Comparison of ENCODE assay signal across 18 cellular contexts in the genomic region with DNA sequence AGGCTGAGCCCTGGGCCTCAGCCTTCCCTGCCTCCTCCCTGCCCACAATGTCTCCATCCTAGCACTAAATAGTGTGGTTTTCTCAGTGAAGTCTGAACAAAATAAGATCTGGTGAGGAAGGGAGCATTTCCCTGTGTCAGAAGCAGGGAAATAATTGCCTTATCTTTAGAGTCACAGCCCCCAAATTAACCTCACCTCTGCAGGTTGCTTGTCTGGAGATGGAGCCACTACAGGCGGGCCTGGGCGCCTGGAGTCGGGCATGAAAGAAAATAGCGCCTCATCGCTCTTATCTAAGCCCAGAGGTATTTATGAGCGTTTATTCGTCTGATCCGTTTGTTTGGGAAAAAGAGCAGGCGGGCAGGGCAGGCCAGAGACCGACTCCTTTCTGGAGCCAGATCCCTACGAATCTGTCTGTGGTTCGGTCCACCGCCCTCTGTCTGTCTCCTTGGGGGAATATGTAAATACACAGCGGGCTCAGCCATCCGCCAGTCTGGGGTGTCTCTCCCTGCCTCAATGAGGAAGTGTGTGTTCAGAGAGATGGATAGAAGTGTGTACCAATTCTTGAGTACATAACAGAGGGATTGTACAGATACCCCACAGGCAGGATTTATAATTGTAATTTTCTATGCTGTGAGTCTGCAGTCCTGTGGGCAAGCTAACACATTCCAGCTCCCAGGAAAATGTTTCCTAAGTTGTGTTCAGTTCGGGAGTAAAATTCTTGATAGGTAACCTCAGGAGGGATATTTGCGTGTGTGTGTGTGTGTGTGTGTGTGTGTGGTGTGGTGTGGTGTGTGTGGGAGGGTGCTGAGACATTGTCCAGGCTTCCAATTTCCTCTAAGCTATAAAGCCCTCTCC. TPM values are rescaled to one million over a fixed set of nuclear protein-coding genes. Genes with fewer than 3 reads are reported as not detected.
DNase-seq lines count a peak whose midpoint lies in the region; ATAC-seq and TF ChIP-seq lines count a peak whose summit lies in the region.
"Had no signal": no experiment of that assay in that cellular context is flagged by ENCODE, and none has a peak within 500 bp of the region (broad histone marks: within the 10 kb centered on the region; RNA-seq: fewer than 3 reads in every experiment).

No MANE protein-coding gene starts in this region.

- intact Hi-C loops in transverse colon (cut with DNase I; ENCODE audit: low total_unique reads), result no loop called here

- H3K4me1 Mint-ChIP-seq in IgD-negative memory B cell, result peaks cover 12 to 16% (median 15%) of the 10 kb centered on the region in 3 donors
- H3K4me1 Mint-ChIP-seq in stimulated activated effector memory CD8-positive, alpha-beta T cell treated with anti-CD3 and anti-CD28 coated beads, Interleukin-12 subunit alpha, Interleukin-12 subunit beta, amount 100 ng/mL, for 72 hours, result peaks cover 58% of the 10 kb centered on the region

- H2AFZ ChIP-seq in hepatocyte, result no peak overlapping the region

- H3K9me2 ChIP-seq in hepatocyte (replicated peaks; ENCODE audit: insufficient read depth), result no peaks in the 10 kb centered on the region

- WGBS in hepatocyte (ENCODE audit: low lambda C conversion rate, missing lambda C conversion rate), result 11% methylated on average over 17 of the region's 17 CpGs
- WGBS in transverse colon (ENCODE audit: low coverage in 1 of 2), 2 donors, result 20 to 49% methylated on average over 1 to 17 of the region's 17 CpGs

- H3K9me3 ChIP-seq in hepatocyte (ENCODE audit: low read depth) (no peaks in the 10 kb centered on the region), transverse colon (no peaks in the 10 kb centered on the region)
- H3K9me3 ChIP-seq: heart left ventricle had no signal

- no peak for TF ChIP-seq POLR2A in transverse colon (IDR thresholded peaks at IDR 0.05)

- ATAC-seq in stimulated activated effector memory CD8-positive, alpha-beta T cell treated with anti-CD3 and anti-CD28 coated beads, Interleukin-12 subunit alpha, Interleukin-12 subunit beta, amount 100 ng/mL, for 72 hours, result no peak
- ATAC-seq: CD8-positive, alpha-beta T cell; heart left ventricle; left lobe of liver had no signal

- peak overlapping the region in 1 of 4 donors; percentile 60 for H3K4me3 Mint-ChIP-seq in IgD-negative memory B cell
- no peak overlapping the region for H3K4me3 Mint-ChIP-seq in stimulated activated effector memory CD8-positive, alpha-beta T cell treated with anti-CD3 and anti-CD28 coated beads, Interleukin-12 subunit alpha, Interleukin-12 subunit beta, amount 100 ng/mL, for 72 hours
- H3K4me3 Mint-ChIP-seq: activated T-cell treated with anti-CD3 and anti-CD28 coated beads, Interleukin-2, amount 50 U/mL, for 24 hours; CD8-positive, alpha-beta T cell had no signal

- H3K4me2 ChIP-seq in hepatocyte, result peak overlapping the region; percentile 71

- peaks cover 0 to 2% (median 0%) of the 10 kb centered on the region in 3 donors for H3K9me3 Mint-ChIP-seq in IgD-negative memory B cell
- H3K9me3 Mint-ChIP-seq in stimulated activated effector memory CD8-positive, alpha-beta T cell treated with anti-CD3 and anti-CD28 coated beads, Interleukin-12 subunit alpha, Interleukin-12 subunit beta, amount 100 ng/mL, for 72 hours, result no peaks in the 10 kb centered on the region
- H3K9me3 Mint-ChIP-seq: activated T-cell treated with anti-CD3 and anti-CD28 coated beads, Interleukin-2, amount 50 U/mL, for 24 hours; CD8-positive, alpha-beta T cell had no signal

- peaks cover 83% of the 10 kb centered on the region for H3K27me3 Mint-ChIP-seq in IgD-negative memory B cell

- no peaks in the 10 kb centered on the region for H3K79me2 ChIP-seq in hepatocyte

- H3K27me3 ChIP-seq in hepatocyte (peaks cover 98% of the 10 kb centered on the region), transverse colon (peaks cover 16% of the 10 kb centered on the region)

- DNase-seq in hepatocyte (ENCODE audit: low spot score) (peak; percentile 37), transverse colon (peak; percentile 34), SW 1271 (lab: John Stamatoyannopoulos, UW) (no peak)
- DNase-seq in stimulated activated effector memory CD8-positive, alpha-beta T cell treated with anti-CD3 and anti-CD28 coated beads, Interleukin-12 subunit alpha, Interleukin-12 subunit beta, amount 100 ng/mL, for 72 hours (ENCODE audit: low spot score in 2 of 2), result no peak
- DNase-seq: activated CD4-positive, alpha-beta T cell treated with anti-CD3 and anti-CD28 coated beads for 48 hours; activated T-cell treated with anti-CD3 and anti-CD28 coated beads, Interleukin-2, amount 50 U/mL, for 24 hours; CD8-positive, alpha-beta T cell; GF-D8; heart left ventricle; Kasumi-1; NCI-H187; NCI-H526 treated with DMSO at 0.1 percent for 48 hours; T-helper 2 cell had no signal

- H3K27ac ChIP-seq in hepatocyte (peak overlapping the region; percentile 30), transverse colon (peak overlapping the region; percentile 3 to 95 (median 89))
- H3K27ac ChIP-seq: epithelial cell of prostate had no signal

- H3K4me1 ChIP-seq in hepatocyte (ENCODE audit: insufficient read depth), result peaks cover 10% of the 10 kb centered on the region
- peaks cover 15 to 71% (median 58%) of the 10 kb centered on the region in 4 donors for H3K4me1 ChIP-seq in transverse colon

- H3K36me3 Mint-ChIP-seq in IgD-negative memory B cell, result no peaks in the 10 kb centered on the region
- no peaks in the 10 kb centered on the region for H3K36me3 Mint-ChIP-seq in stimulated activated effector memory CD8-positive, alpha-beta T cell treated with anti-CD3 and anti-CD28 coated beads, Interleukin-12 subunit alpha, Interleukin-12 subunit beta, amount 100 ng/mL, for 72 hours
- H3K36me3 Mint-ChIP-seq: CD8-positive, alpha-beta T cell had no signal

- TF ChIP-seq CTCF in hepatocyte (IDR thresholded peaks at IDR 0.05; ENCODE audit: poor library complexity) (no peak), transverse colon (IDR thresholded peaks at IDR 0.05) (no peak)

- no peak for TF ChIP-seq EP300 in transverse colon (IDR thresholded peaks at IDR 0.05; ENCODE audit: low read depth)

- in situ Hi-C loops in transverse colon (cut with MboI; ENCODE audit: low pct_ligation_motif_present in 1 of 4, low pct_unique_long_range_greater_than_20kb in 1 of 4, low sequenced_read_pairs in 3 of 4), result no loop called here

- H3K36me3 ChIP-seq in hepatocyte (replicated peaks; ENCODE audit: insufficient read depth, low read depth) (no peaks in the 10 kb centered on the region), transverse colon (no peaks in the 10 kb centered on the region)
- H3K36me3 ChIP-seq: heart left ventricle had no signal

- H4K20me1 ChIP-seq in hepatocyte (ENCODE audit: insufficient read depth, poor library complexity, severe bottlenecking), result no peaks in the 10 kb centered on the region

- no peak overlapping the region for H3K4me3 ChIP-seq in hepatocyte
- H3K4me3 ChIP-seq in transverse colon, result no peak overlapping the region
- H3K4me3 ChIP-seq: heart left ventricle had no signal

- peak overlapping the region; percentile 49 to 73 (median 53) for H3K27ac Mint-ChIP-seq in IgD-negative memory B cell
- no peak overlapping the region for H3K27ac Mint-ChIP-seq in stimulated activated effector memory CD8-positive, alpha-beta T cell treated with anti-CD3 and anti-CD28 coated beads, Interleukin-12 subunit alpha, Interleukin-12 subunit beta, amount 100 ng/mL, for 72 hours
- H3K27ac Mint-ChIP-seq: activated T-cell treated with anti-CD3 and anti-CD28 coated beads, Interleukin-2, amount 50 U/mL, for 24 hours; CD8-positive, alpha-beta T cell had no signal

RNA-seq across cellular contexts. Expression of gene HOXB6, which starts 4.3 kb away (rescaled TPM):
- polyA plus RNA-seq in IgD-negative memory B cell, result not detected
- total RNA-seq in hepatocyte, result 4.1 and 4.8 TPM in 2 replicates
- 7.7 and 12.9 TPM in 2 replicates for polyA plus RNA-seq in hepatocyte
- total RNA-seq in transverse colon, result 10 to 100 TPM; 42.7 to 78.4 (median 62.5) TPM
- total RNA-seq: chondrocyte had no signal
- polyA plus RNA-seq: neural cell had no signal

RNA-seq across cellular contexts. Expression of gene HOXB5, which starts 6.9 kb away (rescaled TPM):
- polyA plus RNA-seq in IgD-negative memory B cell (not detected), hepatocyte (3.3 and 4.4 TPM in 2 replicates)
- total RNA-seq in hepatocyte (0.27 and 0.36 TPM in 2 replicates), transverse colon (10 to 100 TPM; 10.5 to 35.4 (median 18.7) TPM)
- total RNA-seq: CD8-positive, alpha-beta T cell; chondrocyte had no signal
- polyA plus RNA-seq: neural cell had no signal

RNA-seq across cellular contexts. Expression of gene HOXB7, which starts 10.3 kb away (rescaled TPM):
- polyA plus RNA-seq in IgD-negative memory B cell (not detected), hepatocyte (13.7 and 15.9 TPM in 2 replicates)
- total RNA-seq in hepatocyte (4.1 and 6.7 TPM in 2 replicates), transverse colon (10 to 100 TPM in 3 of 4 donors, not detected in 1; 11.2 to 20.9 (median 16.7) TPM)
- total RNA-seq: chondrocyte had no signal
- polyA plus RNA-seq: neural cell had no signal

RNA-seq across cellular contexts. Expression of gene HOXB3, which starts 10.4 kb away (rescaled TPM):
- 0.34 TPM for polyA plus RNA-seq in IgD-negative memory B cell
- 1.8 and 5.9 TPM in 2 replicates for total RNA-seq in hepatocyte
- polyA plus RNA-seq in hepatocyte, result 1.8 and 4.0 TPM in 2 replicates
- 10 to 100 TPM; 25.7 to 57.1 (median 34.9) TPM for total RNA-seq in transverse colon
- polyA plus RNA-seq: neural cell had no signal

RNA-seq across cellular contexts. Expression of gene HOXB8, which starts 14.6 kb away (rescaled TPM):
- polyA plus RNA-seq in IgD-negative memory B cell (not detected), hepatocyte (0.31 and 1.3 TPM in 2 replicates)
- total RNA-seq in hepatocyte (0.57 and 1.6 TPM in 2 replicates), transverse colon (10 to 100 TPM in 2 of 4 donors, 1 to 10 TPM in 2; 1.8 to 21.3 (median 8.9) TPM)
- total RNA-seq: CD8-positive, alpha-beta T cell; chondrocyte; heart left ventricle had no signal
- polyA plus RNA-seq: heart left ventricle, neural cell had no signal

Comparison
In these comparisons a context has a peak if more than half of its experiments do, and no peak if none do; other contexts are left out.
1. DNase-seq: peak in hepatocyte (single experiment) and transverse colon (single experiment); none in SW 1271 (0 of 2) and stimulated activated effector memory CD8-positive, alpha-beta T cell treated with anti-CD3 and anti-CD28 coated beads, Interleukin-12 subunit alpha, Interleukin-12 subunit beta, amount 100 ng/mL, for 72 hours (0 of 2).